Comparison of ENCODE assay signal across 1 cellular context in genomic region chr5:150508828-150509227, GRCh38.
TF ChIP-seq lines count a peak whose summit lies in the region.

No MANE protein-coding gene starts in this region.

TF ChIP-seq in H1, 55 proteins besides CTCF, POLR2A, EP300 and RAD21:
- no peak for TF ChIP-seq SIN3A (conservative IDR thresholded peaks at IDR 0.05 in 1 of 2, IDR thresholded peaks at IDR 0.05 in 1 of 2; ENCODE audit: low read depth in 1 of 2, low read length in 2 of 2)
- no peak for TF ChIP-seq SRF (IDR thresholded peaks at IDR 0.05; ENCODE audit: low read depth, low read length)
- no peak for TF ChIP-seq MAX (IDR thresholded peaks at IDR 0.05)
- no peak for TF ChIP-seq POU5F1 (IDR thresholded peaks at IDR 0.05; ENCODE audit: low read depth, low read length)
- no peak for TF ChIP-seq KDM5A (IDR thresholded peaks at IDR 0.05; ENCODE audit: low read length)
- TF ChIP-seq ZNF274 (IDR thresholded peaks at IDR 0.05; ENCODE audit: borderline replicate concordance, extremely low read depth, low read length) = no peak
- no peak for TF ChIP-seq NANOG (IDR thresholded peaks at IDR 0.05; ENCODE audit: insufficient read depth, low read depth, low read length, poor library complexity, severe bottlenecking)
- no peak for TF ChIP-seq GTF2F1 (IDR thresholded peaks at IDR 0.05; ENCODE audit: borderline replicate concordance, low read depth, low read length)
- no peak for TF ChIP-seq ASH2L (IDR thresholded peaks at IDR 0.05; ENCODE audit: low read length)
- no peak for TF ChIP-seq BRCA1 (IDR thresholded peaks at IDR 0.05; ENCODE audit: low read depth, low read length)
- no peak for TF ChIP-seq CTBP2 (IDR thresholded peaks at IDR 0.05; ENCODE audit: borderline replicate concordance, insufficient read depth, insufficient read length, low read length)
- TF ChIP-seq ATF3 (IDR thresholded peaks at IDR 0.05; ENCODE audit: insufficient read depth, low read depth, low read length) = no peak
- TF ChIP-seq EGR1 (IDR thresholded peaks at IDR 0.05; ENCODE audit: borderline replicate concordance, low read depth, low read length) = no peak
- no peak for TF ChIP-seq TBP (IDR thresholded peaks at IDR 0.05; ENCODE audit: low read depth, low read length)
- no peak for TF ChIP-seq E2F6 (IDR thresholded peaks at IDR 0.05)
- no peak for TF ChIP-seq KDM4A (IDR thresholded peaks at IDR 0.05; ENCODE audit: low read depth, low read length, severe bottlenecking)
TF ChIP-seq in H1: peak in this region for 0.
